ENCODE assay signal across 2 cellular contexts in genomic region chr10:3046941-3047621, GRCh38.
A peak's percentile ranks its signal among the peaks of the same experiment; 100 is the strongest.
TF ChIP-seq lines count a peak whose summit lies in the region.

No MANE protein-coding gene starts in this region.

TF ChIP-seq in IMR-90, 13 proteins besides CTCF, POLR2A, EP300 and RAD21:
- no peak for TF ChIP-seq BHLHE40 (IDR thresholded peaks at IDR 0.05; ENCODE audit: low read depth, low read length)
- no peak for TF ChIP-seq RCOR1 (IDR thresholded peaks at IDR 0.05; ENCODE audit: insufficient replicate concordance, low read length)
- no peak for TF ChIP-seq MAFK (IDR thresholded peaks at IDR 0.05; ENCODE audit: low read depth, low read length)
- TF ChIP-seq USF2 (IDR thresholded peaks at IDR 0.05; ENCODE audit: low read depth, low read length), result no peak
- TF ChIP-seq MAZ (IDR thresholded peaks at IDR 0.05; ENCODE audit: borderline replicate concordance, low read depth, low read length), result no peak
- TF ChIP-seq CEBPB (IDR thresholded peaks at IDR 0.05; ENCODE audit: low read depth, low read length), result no peak

TF ChIP-seq in GM12878, 131 proteins besides CTCF, POLR2A, EP300 and RAD21:
- TF ChIP-seq SUPT20H (IDR thresholded peaks at IDR 0.05; ENCODE audit: borderline replicate concordance, control insufficient read depth, low read depth, low read length) (no peak), BHLHE40 (IDR thresholded peaks at IDR 0.05; ENCODE audit: borderline replicate concordance in 1 of 2, low read depth in 2 of 2, low read length in 1 of 2) (peak; percentile 66 to 79; a peak in 3 of 4 replicates)
